In the genomic region with DNA sequence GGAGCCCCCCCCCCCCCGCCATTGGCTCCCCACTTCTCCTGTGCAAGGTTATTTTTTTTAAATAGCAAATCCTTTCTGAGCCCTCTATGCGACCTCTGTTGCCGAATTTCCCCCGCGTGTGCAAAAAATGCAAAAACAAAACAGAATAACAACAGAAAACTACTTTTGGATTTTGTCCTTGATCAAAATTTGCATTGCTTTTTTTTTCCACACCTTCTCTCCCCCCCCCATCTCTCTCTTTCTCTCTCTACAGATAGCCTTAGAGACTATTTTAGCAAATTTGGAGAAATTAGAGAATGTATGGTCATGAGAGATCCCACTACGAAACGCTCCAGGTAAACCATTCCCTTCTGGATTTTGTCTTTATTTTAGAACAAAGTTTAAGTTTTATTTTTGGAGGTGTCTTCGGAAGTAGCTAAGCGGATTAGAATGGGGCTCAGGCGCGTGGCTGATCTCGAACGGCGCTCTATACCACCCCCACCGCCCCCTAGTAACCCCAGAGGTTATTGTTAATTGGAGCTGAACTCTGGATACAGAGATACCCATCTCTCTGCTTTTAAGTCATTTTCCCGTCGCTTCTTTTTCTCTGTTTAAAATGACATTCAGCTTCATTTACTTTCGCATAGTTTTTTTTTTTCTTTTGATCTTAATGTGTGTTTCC, we compare ENCODE assay signal across 8 cellular contexts. TPM values are rescaled to one million over a fixed set of nuclear protein-coding genes. Genes with fewer than 3 reads are reported as not detected.
DNase-seq lines count a peak whose midpoint lies in the region; ATAC-seq and TF ChIP-seq lines count a peak whose summit lies in the region.

No MANE protein-coding gene starts in this region.

- TF ChIP-seq CTCF in C4-2B (conservative IDR thresholded peaks at IDR 0.05) = no peak

- H3K27me3 Mint-ChIP-seq in activated naive CD4-positive, alpha-beta T cell treated with anti-CD3 and anti-CD28 coated beads for 36 hours (ENCODE audit: low read depth) = no peaks in the 10 kb centered on the region
- no peaks in the 10 kb centered on the region for H3K27me3 Mint-ChIP-seq in stimulated activated naive CD8-positive, alpha-beta T cell treated with anti-CD3 and anti-CD28 coated beads, Interleukin-15, amount 100 ng/mL, for 72 hours

- CTCF ChIA-PET in activated naive CD4-positive, alpha-beta T cell treated with anti-CD3 and anti-CD28 coated beads for 36 hours (lab: Charles Lee) = interaction anchor here (0.6 to 3.0 kb wide), 8 partner anchors 10 to 343 kb away, joined by 3 to 11 read pairs (median 4); no protein-coding TSS in a partner anchor

- H3K27ac ChIP-seq in C4-2B (peak overlapping the region; percentile 79), HUES6 (ENCODE audit: low read depth, low read length) (peak overlapping the region; percentile 47; the same call in 1 of the 2 replicates)

- H3K4me1 ChIP-seq in HUES6 (ENCODE audit: control insufficient read depth, insufficient read depth, low read length) = peaks cover 41% of the 10 kb centered on the region

- no peaks in the 10 kb centered on the region for H3K9me3 Mint-ChIP-seq in activated naive CD4-positive, alpha-beta T cell treated with anti-CD3 and anti-CD28 coated beads for 36 hours
- H3K9me3 Mint-ChIP-seq in stimulated activated naive CD8-positive, alpha-beta T cell treated with anti-CD3 and anti-CD28 coated beads, Interleukin-15, amount 100 ng/mL, for 72 hours = no peaks in the 10 kb centered on the region

- peak overlapping the region; percentile 70 for H3K9ac ChIP-seq in HUES6 (ENCODE audit: low read length)

- no peak for ATAC-seq in stimulated activated naive CD8-positive, alpha-beta T cell treated with anti-CD3 and anti-CD28 coated beads, Interleukin-15, amount 100 ng/mL, for 72 hours
- ATAC-seq in HG02973 (IDR thresholded peaks at IDR 0.05; ENCODE audit: unreplicated experiment) (no peak), GM21447 (IDR thresholded peaks at IDR 0.05; ENCODE audit: unreplicated experiment) (no peak)

- intact Hi-C loops in activated naive CD4-positive, alpha-beta T cell treated with anti-CD3 and anti-CD28 coated beads for 36 hours (cut with micrococcal nuclease) = loop anchor here (1.0 to 5.0 kb wide), 4 partner anchors 184 to 750 kb away; partner anchors contain the start of gene SRSF1

- H3K4me3 ChIP-seq in HUES6 (ENCODE audit: low read depth, low read length) (peak overlapping the region; percentile 53), iPS-18c (ENCODE audit: insufficient read depth, low read depth, low read length) (peak overlapping the region; percentile 56)

- H3K27ac Mint-ChIP-seq in activated naive CD4-positive, alpha-beta T cell treated with anti-CD3 and anti-CD28 coated beads for 36 hours = peak overlapping the region; percentile 86
- H3K27ac Mint-ChIP-seq in stimulated activated naive CD8-positive, alpha-beta T cell treated with anti-CD3 and anti-CD28 coated beads, Interleukin-15, amount 100 ng/mL, for 72 hours = peak overlapping the region; percentile 83 to 96

- H3K36me3 ChIP-seq in HUES6 (ENCODE audit: control insufficient read depth, insufficient read depth, low read length) = peaks cover 13% of the 10 kb centered on the region

- peaks cover 51% of the 10 kb centered on the region for H3K4me1 Mint-ChIP-seq in activated naive CD4-positive, alpha-beta T cell treated with anti-CD3 and anti-CD28 coated beads for 36 hours (ENCODE audit: low read depth)
- peaks cover 52% of the 10 kb centered on the region for H3K4me1 Mint-ChIP-seq in stimulated activated naive CD8-positive, alpha-beta T cell treated with anti-CD3 and anti-CD28 coated beads, Interleukin-15, amount 100 ng/mL, for 72 hours

- peaks cover 12% of the 10 kb centered on the region for H3K27me3 ChIP-seq in HUES6 (ENCODE audit: control insufficient read depth, insufficient read depth, low read length)

- H3K36me3 Mint-ChIP-seq in activated naive CD4-positive, alpha-beta T cell treated with anti-CD3 and anti-CD28 coated beads for 36 hours (ENCODE audit: low read depth) = peaks cover 22% of the 10 kb centered on the region

- H3K9me3 ChIP-seq in HUES6 (ENCODE audit: control insufficient read depth, insufficient read depth, low read depth, low read length) = no peaks in the 10 kb centered on the region
- H3K9me3 ChIP-seq in iPS-18c (ENCODE audit: control insufficient read depth, insufficient read depth, low read length) = no peaks in the 10 kb centered on the region

- peak; percentile 20 for DNase-seq in activated naive CD4-positive, alpha-beta T cell treated with anti-CD3 and anti-CD28 coated beads for 36 hours
- DNase-seq in stimulated activated naive CD8-positive, alpha-beta T cell treated with anti-CD3 and anti-CD28 coated beads, Interleukin-15, amount 100 ng/mL, for 72 hours = no peak
- DNase-seq in epidermal melanocyte (ENCODE audit: insufficient read length, low spot score) = no peak

- peak overlapping the region; percentile 90 for H3K4me3 Mint-ChIP-seq in activated naive CD4-positive, alpha-beta T cell treated with anti-CD3 and anti-CD28 coated beads for 36 hours
- H3K4me3 Mint-ChIP-seq in stimulated activated naive CD8-positive, alpha-beta T cell treated with anti-CD3 and anti-CD28 coated beads, Interleukin-15, amount 100 ng/mL, for 72 hours = peak overlapping the region; percentile 87 to 97

RNA-seq across cellular contexts. Expression of gene MSI2, which starts 1.0 kb away (rescaled TPM):
- total RNA-seq in activated naive CD4-positive, alpha-beta T cell treated with anti-CD3 and anti-CD28 coated beads for 36 hours = 10 to 100 TPM; 38.8 to 39.0 TPM
